22 cellular contexts compared by ENCODE assay signal in genomic region chr7:102101111-102101551, GRCh38.
DNase-seq lines count a peak whose midpoint lies in the region; ATAC-seq, FAIRE-seq and TF ChIP-seq lines count a peak whose summit lies in the region.
"Had no signal": no experiment of that assay in that cellular context is flagged by ENCODE, and none has a peak within 500 bp of the region (broad histone marks: within the 10 kb centered on the region; RNA-seq: fewer than 3 reads in every experiment).

No MANE protein-coding gene starts in this region.

- no peaks in the 10 kb centered on the region for H3K27me3 ChIP-seq in hepatocyte
- H3K27me3 ChIP-seq: tibial nerve had no signal

- H3K4me1 ChIP-seq in HEK293 (ENCODE audit: control insufficient read depth, insufficient read depth, low read length) (no peaks in the 10 kb centered on the region), hepatocyte (ENCODE audit: insufficient read depth) (peaks cover 21% of the 10 kb centered on the region)
- H3K4me1 ChIP-seq: psoas muscle had no signal

- H3K36me3 ChIP-seq in HEK293 (ENCODE audit: control insufficient read depth in 2 of 2, insufficient read depth in 1 of 2, low read length in 2 of 2): peaks cover 6 to 11% of the 10 kb centered on the region in 2 experiments; a peak in 2 of 3 replicates
- H3K36me3 ChIP-seq in hepatocyte (replicated peaks; ENCODE audit: insufficient read depth, low read depth): no peaks in the 10 kb centered on the region

- 88% methylated on average over 7 of the region's 7 CpGs for WGBS in hepatocyte (ENCODE audit: low lambda C conversion rate, missing lambda C conversion rate)

- no peaks in the 10 kb centered on the region for H3K9me3 ChIP-seq in HEK293 (ENCODE audit: control insufficient read depth, insufficient read depth, low read depth, low read length)
- no peaks in the 10 kb centered on the region for H3K9me3 ChIP-seq in hepatocyte (ENCODE audit: low read depth)
- H3K9me3 ChIP-seq: psoas muscle, tibial nerve had no signal

- POLR2A ChIA-PET in HEK293 (lab: Yijun Ruan, JAX) (no interaction called here), RWPE1 (lab: Yijun Ruan, JAX; ENCODE audit: low non-redundant PET) (no interaction called here)

- H3K4me2 ChIP-seq in hepatocyte: no peak overlapping the region

- no peaks in the 10 kb centered on the region for H3K9me2 ChIP-seq in hepatocyte (replicated peaks; ENCODE audit: insufficient read depth)

- H3K4me3 ChIP-seq in HEK293 (ENCODE audit: low read depth, low read length): no peak overlapping the region
- no peak overlapping the region for H3K4me3 ChIP-seq in hepatocyte
- H3K4me3 ChIP-seq: psoas muscle, SK-N-MC, tibial nerve had no signal

- CTCF ChIA-PET in HEK293 (lab: Yijun Ruan, JAX): interaction anchor here (0.9 kb wide), 1 partner anchor 135 kb away, joined by 3 read pairs; no protein-coding TSS in a partner anchor
- CTCF ChIA-PET in RWPE1 (lab: Yijun Ruan, JAX): interaction anchor here (0.6 kb wide), 1 partner anchor 12 kb away, joined by 4 read pairs; no protein-coding TSS in a partner anchor

- DNase-seq in RWPE1 (ENCODE audit: low spot score): peak; percentile 78
- no peak for DNase-seq in hepatocyte (ENCODE audit: low spot score)
- no peak for DNase-seq in sciatic nerve (ENCODE audit: low spot score)
- DNase-seq in D721Med (ENCODE audit: insufficient read length, low spot score): no peak
- DNase-seq in NCI-H1092 treated with DMSO at 0.1 percent for 48 hours (lab: John Stamatoyannopoulos, UW): no peak
- no peak for DNase-seq in NCI-H146 (lab: John Stamatoyannopoulos, UW)
- DNase-seq: activated naive CD4-positive, alpha-beta T cell treated with anti-CD3 and anti-CD28 coated beads, Interleukin-2, amount 50 U/mL, for 16 hours; C1 segment of cervical spinal cord; Calu3; effector CD4-positive, alpha-beta T cell; kidney; midbrain; naive B cell; NCI-H1092; NCI-H187; NCI-H510A; psoas muscle; stimulated activated CD4-positive, alpha-beta T cell treated with anti-CD3 and anti-CD28 coated beads, Interleukin-4, amount 100 ng/mL, for 24 hours had no signal

- no peaks in the 10 kb centered on the region for H4K20me1 ChIP-seq in hepatocyte (ENCODE audit: insufficient read depth, poor library complexity, severe bottlenecking)

- H3K27ac ChIP-seq in HEK293 (ENCODE audit: extremely low read depth, low read depth, low read length): no peak overlapping the region
- H3K27ac ChIP-seq in RWPE1: peak overlapping the region; percentile 30
- H3K27ac ChIP-seq in hepatocyte: peak overlapping the region; percentile 99
- H3K27ac ChIP-seq: psoas muscle, SK-N-MC, tibial nerve had no signal

- H3K79me2 ChIP-seq in hepatocyte: peaks cover 17% of the 10 kb centered on the region

- H2AFZ ChIP-seq in hepatocyte: no peak overlapping the region

- TF ChIP-seq CTCF in HEK293 (tag by site-specific recombination; IDR thresholded peaks at IDR 0.05) (no peak), RWPE1 (conservative IDR thresholded peaks at IDR 0.05; ENCODE audit: low read depth) (no peak), hepatocyte (IDR thresholded peaks at IDR 0.05; ENCODE audit: poor library complexity) (no peak), D721Med (IDR thresholded peaks at IDR 0.05; ENCODE audit: insufficient read depth, missing control alignments) (no peak)

- FAIRE-seq in D721Med (lab: Jason Lieb, UNC): no peak
- FAIRE-seq: colon, kidney had no signal

- intact Hi-C loops in sciatic nerve (cut with DNase I): loop anchor here (5.0 kb wide), 1 partner anchor 1479 kb away; no protein-coding TSS in a partner anchor

- peak; percentile 15 for ATAC-seq in sciatic nerve

TF ChIP-seq in HEK293, 187 proteins besides CTCF, POLR2A, EP300 and RAD21:
- TF ChIP-seq ZNF645 (tag by site-specific recombination; IDR thresholded peaks at IDR 0.05) (no peak), ZIC2 (tag by site-specific recombination; IDR thresholded peaks at IDR 0.05) (peak; percentile 64)
